Comparison of ENCODE assay signal across 16 cellular contexts in genomic region chr2:41925009-41925408, GRCh38.
"Had no signal": no experiment of that assay in that cellular context is flagged by ENCODE, and none has a peak within 500 bp of the region (broad histone marks: within the 10 kb centered on the region; RNA-seq: fewer than 3 reads in every experiment).

No MANE protein-coding gene starts in this region.

- H3K4me1 ChIP-seq: prostate gland, right lobe of liver, uterus had no signal

- H3K27me3 ChIP-seq: cardiac muscle cell, hepatocyte, right lobe of liver, stomach, uterus had no signal

- H3K79me2 ChIP-seq: hepatocyte had no signal

- H3K9me3 ChIP-seq: prostate gland, right lobe of liver, stomach, uterus had no signal

- H2AFZ ChIP-seq: hepatocyte had no signal

- H3K36me3 ChIP-seq: cardiac muscle cell, prostate gland, right lobe of liver, stomach, uterus had no signal

- ATAC-seq: activated CD4-positive, alpha-beta T cell treated with anti-CD3 and anti-CD28 coated beads for 36 hours; activated CD8-positive, alpha-beta memory T cell treated with anti-CD3 and anti-CD28 coated beads, Interleukin-2, amount 10 ng/mL, durations not matched to agents 7 days and 5 days; left lobe of liver; natural killer cell had no signal

- DNase-seq: activated CD4-positive, alpha-beta memory T cell treated with anti-CD3 and anti-CD28 coated beads for 36 hours; activated CD4-positive, alpha-beta T cell treated with anti-CD3 and anti-CD28 coated beads for 36 hours; activated CD8-positive, alpha-beta memory T cell treated with anti-CD3 and anti-CD28 coated beads, Interleukin-2, amount 10 ng/mL, durations not matched to agents 7 days and 5 days; activated naive CD4-positive, alpha-beta T cell treated with anti-CD3 and anti-CD28 coated beads, Interleukin-2, amount 10 ng/mL, durations not matched to agents 7 days and 5 days; activated T-cell treated with anti-CD3 and anti-CD28 coated beads, Interleukin-2, amount 50 U/mL, for 24 hours; mammary epithelial cell; natural killer cell; stimulated activated CD4-positive, alpha-beta T cell treated with anti-CD3 and anti-CD28 coated beads, Interleukin-1b, Interleukin-23, amount 100 ng/mL, for 48 hours; stomach; T-helper 2 cell; uterus had no signal

- H3K4me2 ChIP-seq: hepatocyte had no signal

- H3K4me3 ChIP-seq: cardiac muscle cell, hepatocyte, prostate gland, right lobe of liver, stomach, uterus had no signal

- H3K27ac ChIP-seq: cardiac muscle cell, prostate gland, right lobe of liver had no signal
